In genomic region chr4:4502694-4503311, GRCh38 we compare ENCODE assay signal across 8 cellular contexts. TPM values are rescaled to one million over a fixed set of nuclear protein-coding genes. Genes with fewer than 3 reads are reported as not detected.
A peak's percentile ranks its signal among the peaks of the same experiment; 100 is the strongest.
DNase-seq lines count a peak whose midpoint lies in the region; ATAC-seq and TF ChIP-seq lines count a peak whose summit lies in the region.

No MANE protein-coding gene starts in this region.

- dilution Hi-C loops in mammary epithelial cell (cut with HindIII; ENCODE audit: low sequenced_read_pairs): no loop called here

- H3K27ac ChIP-seq in mammary epithelial cell (ENCODE audit: insufficient read depth, low read depth, low read length) (no peak overlapping the region), caudate nucleus (ENCODE audit: low read depth, low read length) (no peak overlapping the region)

- peak; percentile 23 for DNase-seq in GM20000 (ENCODE audit: low spot score)
- peak; percentile 51 for DNase-seq in MV-4-11 (lab: John Stamatoyannopoulos, UW)
- DNase-seq in central memory CD4-positive, alpha-beta T cell: peak; percentile 17
- peak; percentile 5 to 8 for DNase-seq in stimulated activated CD8-positive, alpha-beta memory T cell treated with anti-CD3 and anti-CD28 coated beads, Interleukin-15, amount 100 ng/mL, for 48 hours (ENCODE audit: low read depth in 2 of 2)
- DNase-seq in mammary epithelial cell: no peak
- no peak for DNase-seq in caudate nucleus (lab: John Stamatoyannopoulos, UW)
- no peak for DNase-seq in NCI-H2107 treated with DMSO at 0.1 percent for 48 hours (lab: John Stamatoyannopoulos, UW; ENCODE audit: unreplicated experiment)

- 77% methylated on average over 10 of the region's 10 CpGs for WGBS in mammary epithelial cell (ENCODE audit: low coverage, missing lambda C conversion rate)

- no peaks in the 10 kb centered on the region for H3K36me3 ChIP-seq in mammary epithelial cell (ENCODE audit: insufficient read depth, low read length)

- CTCF ChIA-PET in mammary epithelial cell (lab: Charles Lee; ENCODE audit: low non-redundant PET): no interaction called here

- TF ChIP-seq CTCF in GM20000 (IDR thresholded peaks at IDR 0.05; ENCODE audit: extremely low read depth, missing control alignments) (no peak), mammary epithelial cell (conservative IDR thresholded peaks at IDR 0.05 in 1 of 2, IDR thresholded peaks at IDR 0.05 in 1 of 2; ENCODE audit: extremely low read depth in 1 of 2, insufficient read depth in 1 of 2, low read depth in 1 of 2, low read length in 2 of 2) (no peak)

- H3K4me2 ChIP-seq in mammary epithelial cell (ENCODE audit: insufficient read depth, low read depth, low read length): no peak overlapping the region

- H3K4me3 ChIP-seq in mammary epithelial cell (replicated peaks in 1 of 3; ENCODE audit: insufficient read depth in 1 of 3, low read depth in 2 of 3, low read length in 3 of 3): no peak overlapping the region

- in situ Hi-C loops in mammary epithelial cell (cut with MboI; ENCODE audit: low sequenced_read_pairs in 2 of 2): no loop called here

- H2AFZ ChIP-seq in mammary epithelial cell (ENCODE audit: low read depth, low read length): no peak overlapping the region

- intact Hi-C loops in mammary epithelial cell (cut with micrococcal nuclease): no loop called here

- H3K9me3 ChIP-seq in mammary epithelial cell (replicated peaks; ENCODE audit: insufficient read depth, low read length): no peaks in the 10 kb centered on the region

- no TSS peak for BruUV-seq in mammary epithelial cell (replicated peaks; lab: Mats Ljungman, UMichigan)

- peaks cover 26% of the 10 kb centered on the region for H3K79me2 ChIP-seq in mammary epithelial cell (ENCODE audit: insufficient read depth, low read length)

- H3K9ac ChIP-seq in mammary epithelial cell (ENCODE audit: insufficient read depth, low read length): no peak overlapping the region

- H3K27me3 ChIP-seq in mammary epithelial cell (ENCODE audit: insufficient read depth, low read length): no peaks in the 10 kb centered on the region

- no peaks in the 10 kb centered on the region for H3K4me1 ChIP-seq in mammary epithelial cell (ENCODE audit: insufficient read depth, low read length)

- ATAC-seq in HG03025 (IDR thresholded peaks at IDR 0.05; ENCODE audit: low FRiP score, unreplicated experiment): no peak

- H4K20me1 ChIP-seq in mammary epithelial cell (ENCODE audit: insufficient read depth, low read length): no peaks in the 10 kb centered on the region

RNA-seq across cellular contexts. Expression of gene STX18, which starts 39.0 kb away (rescaled TPM):
- total RNA-seq in mammary epithelial cell: 10 to 100 TPM; 17.7 to 25.0 TPM
- 15.1 TPM for polyA plus RNA-seq in mammary epithelial cell
- polyA minus RNA-seq in mammary epithelial cell: 3.9 TPM

Comparison
In these comparisons a context has a peak if more than half of its experiments do, and no peak if none do; other contexts are left out.
1. DNase-seq: peak in GM20000 (single experiment), MV-4-11 (single experiment), central memory CD4-positive, alpha-beta T cell (single experiment) and stimulated activated CD8-positive, alpha-beta memory T cell treated with anti-CD3 and anti-CD28 coated beads, Interleukin-15, amount 100 ng/mL, for 48 hours (2 of 2); none in mammary epithelial cell (single experiment), caudate nucleus (0 of 61) and NCI-H2107 treated with DMSO at 0.1 percent for 48 hours (single experiment).